In genomic region chr7:33730958-33731357, GRCh38 we compare ENCODE assay signal across 21 cellular contexts.
"Had no signal": no experiment of that assay in that cellular context is flagged by ENCODE, and none has a peak within 500 bp of the region (broad histone marks: within the 10 kb centered on the region; RNA-seq: fewer than 3 reads in every experiment).

No MANE protein-coding gene starts in this region.

- H3K79me2 ChIP-seq: hepatocyte had no signal

- H3K27me3 ChIP-seq: hepatocyte, neural progenitor cell, spleen, tibial artery had no signal

- ATAC-seq: left cardiac atrium; mucosa of descending colon; naive thymus-derived CD8-positive, alpha-beta T cell; psoas muscle; sciatic nerve; stimulated activated memory B cell treated with anti-CD40 and anti-IgM and Interleukin-4, amounts not matched to agents 10 μg/mL and 1 μg/mL and 100 μg/mL, for 72 hours had no signal

- H3K4me3 ChIP-seq: coronary artery, hepatocyte, left ventricle myocardium inferior, lung, mucosa of descending colon, neural progenitor cell, psoas muscle, spleen, tibial artery had no signal

- DNase-seq: effector CD4-positive, alpha-beta T cell; foreskin melanocyte; head of caudate nucleus; kidney; left cardiac atrium; left ventricle myocardium inferior; mucosa of descending colon; naive thymus-derived CD8-positive, alpha-beta T cell; psoas muscle; retina; spleen; stimulated activated CD4-positive, alpha-beta T cell treated with anti-CD3 and anti-CD28 coated beads, Interleukin-15, amount 100 ng/mL, for 24 hours; stimulated activated CD4-positive, alpha-beta T cell treated with anti-CD3 and anti-CD28 coated beads, Interleukin-1b, Interleukin-23, amount 100 ng/mL, for 48 hours; stimulated activated CD4-positive, alpha-beta T cell treated with anti-CD3 and anti-CD28 coated beads, Interleukin-4, amount 100 ng/mL, for 24 hours; tibial artery had no signal

- H3K36me3 ChIP-seq: left ventricle myocardium inferior, neural progenitor cell, spleen had no signal

- H3K4me1 ChIP-seq: tibial artery had no signal

- H3K9ac ChIP-seq: neural progenitor cell had no signal

- H3K4me2 ChIP-seq: hepatocyte, neural progenitor cell had no signal

- H3K27ac ChIP-seq: coronary artery, hepatocyte, left ventricle myocardium inferior, neural progenitor cell, psoas muscle, tibial artery had no signal

- H2AFZ ChIP-seq: hepatocyte, neural progenitor cell had no signal

- H3K9me3 ChIP-seq: left ventricle myocardium inferior, mucosa of descending colon, psoas muscle, spleen, tibial artery had no signal
